Comparison of ENCODE assay signal across 15 cellular contexts in genomic region chrX:129058405-129058804, GRCh38.
DNase-seq lines count a peak whose midpoint lies in the region; FAIRE-seq and TF ChIP-seq lines count a peak whose summit lies in the region.
"Had no signal": no experiment of that assay in that cellular context is flagged by ENCODE, and none has a peak within 500 bp of the region (broad histone marks: within the 10 kb centered on the region; RNA-seq: fewer than 3 reads in every experiment).

No MANE protein-coding gene starts in this region.

- H4K5ac ChIP-seq in H9 (ENCODE audit: insufficient read length, low read depth, low read length) = no peak overlapping the region

- peaks cover 6 to 10% of the 10 kb centered on the region in 2 experiments; a peak in 3 of 5 replicates for H3K9me3 Mint-ChIP-seq in H9
- no peaks in the 10 kb centered on the region for H3K9me3 Mint-ChIP-seq in neural progenitor cell

- no peak overlapping the region for H4K91ac ChIP-seq in H9 (ENCODE audit: insufficient read length, low read depth, low read length)

- no peak overlapping the region for H3K18ac ChIP-seq in H9 (ENCODE audit: insufficient read length, low read depth, low read length)

- H3F3A ChIP-seq in neural progenitor cell (ENCODE audit: low read depth) = peaks cover 14% of the 10 kb centered on the region

- H3K79me2 ChIP-seq in H9 (ENCODE audit: insufficient read depth, low read length) (no peaks in the 10 kb centered on the region), neural progenitor cell (ENCODE audit: low read depth) (no peaks in the 10 kb centered on the region)

- H3K23ac ChIP-seq in H9 (ENCODE audit: insufficient read length, low read depth, low read length) = no peak overlapping the region

- H2AFZ ChIP-seq in H9 (ENCODE audit: low read length) (no peak overlapping the region), neural progenitor cell (replicated peaks) (no peak overlapping the region)
- H2AFZ ChIP-seq: GM23248 had no signal

- peak overlapping the region in 1 of 3 experiments; percentile 76; a peak in 2 of 7 replicates for H3K27ac Mint-ChIP-seq in H9
- no peak overlapping the region for H3K27ac Mint-ChIP-seq in neural progenitor cell
- H3K27ac Mint-ChIP-seq: CD8-positive, alpha-beta memory T cell had no signal

- H3K4me3 ChIP-seq in neural progenitor cell = no peak overlapping the region
- H3K4me3 ChIP-seq: A549, GM23248 had no signal

- no peak overlapping the region for H2BK15ac ChIP-seq in H9 (ENCODE audit: low read depth, low read length)

- H3K36me3 Mint-ChIP-seq in H9 (ENCODE audit: insufficient read depth in 1 of 3, low read depth in 3 of 3) (peaks cover 2 to 14% (median 11%) of the 10 kb centered on the region in 3 experiments; a peak in 4 of 7 replicates), neural progenitor cell (no peaks in the 10 kb centered on the region)
- H3K36me3 Mint-ChIP-seq: CD8-positive, alpha-beta memory T cell had no signal

- peaks cover 4% of the 10 kb centered on the region for H3K36me3 ChIP-seq in neural progenitor cell

- no peak overlapping the region for H3T11ph ChIP-seq in H9 (ENCODE audit: low read length)

- FAIRE-seq in frontal cortex (lab: Jason Lieb, UNC) = no peak
- no peak for FAIRE-seq in D721Med (lab: Jason Lieb, UNC)
- FAIRE-seq: H54 had no signal

- H2BK20ac ChIP-seq in H9 (ENCODE audit: low read depth, low read length, poor library complexity, severe bottlenecking) = no peak overlapping the region

- no peak overlapping the region for H3K4me3 Mint-ChIP-seq in H9
- no peak overlapping the region for H3K4me3 Mint-ChIP-seq in neural progenitor cell
- H3K4me3 Mint-ChIP-seq: CD8-positive, alpha-beta memory T cell had no signal

- H3K4me1 Mint-ChIP-seq in H9 (peaks cover 25 to 26% of the 10 kb centered on the region in 2 experiments), neural progenitor cell (peaks cover 11% of the 10 kb centered on the region)
- H3K4me1 Mint-ChIP-seq: CD8-positive, alpha-beta memory T cell had no signal

- H2BK120ac ChIP-seq in H9 (ENCODE audit: low read depth, low read length, poor library complexity, severe bottlenecking) = no peak overlapping the region

- no peak overlapping the region for H3K4ac ChIP-seq in H9 (ENCODE audit: low read depth, low read length)

- H3K9me3 ChIP-seq in H9 (ENCODE audit: control insufficient read depth, low read depth, low read length) = no peaks in the 10 kb centered on the region
- H3K9me3 ChIP-seq in neural progenitor cell (ENCODE audit: low read depth) = no peaks in the 10 kb centered on the region
- H3K9me3 ChIP-seq: A549 had no signal

- H3K27me3 ChIP-seq in H9 (ENCODE audit: insufficient read depth, low read length) (no peaks in the 10 kb centered on the region; the same call in 1 of the 2 replicates), neural progenitor cell (no peaks in the 10 kb centered on the region)

- no peak overlapping the region for H3K4me2 ChIP-seq in H9 (ENCODE audit: insufficient read depth, insufficient read length, low read length)
- no peak overlapping the region for H3K4me2 ChIP-seq in neural progenitor cell
- H3K4me2 ChIP-seq: A549, KMS-11 had no signal

- H3K4me1 ChIP-seq in H9 (ENCODE audit: insufficient read depth, low read length) = peaks cover 8% of the 10 kb centered on the region
- no peaks in the 10 kb centered on the region for H3K4me1 ChIP-seq in neural progenitor cell
- H3K4me1 ChIP-seq: A549 had no signal

- H2BK12ac ChIP-seq in H9 (ENCODE audit: insufficient read length, low read depth, low read length) = no peak overlapping the region

- no peaks in the 10 kb centered on the region for H3K79me1 ChIP-seq in H9 (ENCODE audit: insufficient read depth, low read depth, low read length, poor library complexity, severe bottlenecking)

- no peak for DNase-seq in H9
- DNase-seq in HT-29 (ENCODE audit: low spot score) = peak; percentile 32
- peak; percentile 17 for DNase-seq in NCI-H69 (lab: John Stamatoyannopoulos, UW)
- peak; percentile 14 for DNase-seq in left kidney (ENCODE audit: low read depth, low spot score)
- DNase-seq in frontal cortex (ENCODE audit: low spot score in 2 of 2) = no peak
- DNase-seq in dermis blood vessel endothelial cell = no peak
- DNase-seq in D721Med (ENCODE audit: insufficient read length, low spot score) = no peak
- DNase-seq in neural progenitor cell (ENCODE audit: low spot score) = no peak
- DNase-seq: CD8-positive, alpha-beta memory T cell; DMS153; GF-D8; GM23248 had no signal

- WGBS in H9 (ENCODE audit: extremely low coverage, insufficient read length, low lambda C conversion rate) = no CpG with 5 or more reads among the region's 1 CpG

- no peak overlapping the region for H3K14ac ChIP-seq in H9 (ENCODE audit: insufficient read depth, low read length)

- no peak overlapping the region for H3K56ac ChIP-seq in H9 (ENCODE audit: insufficient read length, low read depth, low read length)

- H2BK5ac ChIP-seq in H9 (ENCODE audit: insufficient read length, low read length) = no peak overlapping the region

- no peak overlapping the region for H3K27ac ChIP-seq in H9 (ENCODE audit: insufficient read length, low read depth, low read length)
- no peak overlapping the region for H3K27ac ChIP-seq in neural progenitor cell
- H3K27ac ChIP-seq: A549, GM23248, KMS-11 had no signal

- H3K23me2 ChIP-seq in H9 (ENCODE audit: insufficient read length, low read depth, low read length, poor library complexity, severe bottlenecking) = no peaks in the 10 kb centered on the region

- H3K27me3 Mint-ChIP-seq in H9 (ENCODE audit: low read depth) = no peaks in the 10 kb centered on the region
- H3K27me3 Mint-ChIP-seq in neural progenitor cell (ENCODE audit: insufficient read depth, low read depth) = peaks cover 3% of the 10 kb centered on the region

- TF ChIP-seq CTCF in H9 (conservative IDR thresholded peaks at IDR 0.05) (peak; percentile 37; the same call in 2 of the 3 replicates), D721Med (IDR thresholded peaks at IDR 0.05; ENCODE audit: insufficient read depth, missing control alignments) (no peak), neural progenitor cell (IDR thresholded peaks at IDR 0.05) (no peak)

- no peak overlapping the region for H2AK5ac ChIP-seq in H9 (ENCODE audit: insufficient read length, low read length)

- H4K20me1 ChIP-seq in H9 (ENCODE audit: control insufficient read depth, insufficient read depth, insufficient read length) = no peaks in the 10 kb centered on the region
- H4K20me1 ChIP-seq in neural progenitor cell (ENCODE audit: low read depth) = no peaks in the 10 kb centered on the region

- no peak overlapping the region for H3K9ac ChIP-seq in H9 (ENCODE audit: extremely low read depth, insufficient read length, low read length)
- no peak overlapping the region for H3K9ac ChIP-seq in neural progenitor cell
- H3K9ac ChIP-seq: GM23248, KMS-11 had no signal

- no peak overlapping the region for H4K8ac ChIP-seq in H9 (replicated peaks; ENCODE audit: insufficient read length, low read depth, low read length)

Comparison
In these comparisons a context has a peak if more than half of its experiments do, and no peak if none do; other contexts are left out.
1. DNase-seq: peak in HT-29 (single experiment), NCI-H69 (single experiment) and left kidney (single experiment); none in H9 (single experiment), frontal cortex (0 of 2), dermis blood vessel endothelial cell (single experiment), D721Med (single experiment) and neural progenitor cell (single experiment).